16 cellular contexts compared by ENCODE assay signal in the genomic region with DNA sequence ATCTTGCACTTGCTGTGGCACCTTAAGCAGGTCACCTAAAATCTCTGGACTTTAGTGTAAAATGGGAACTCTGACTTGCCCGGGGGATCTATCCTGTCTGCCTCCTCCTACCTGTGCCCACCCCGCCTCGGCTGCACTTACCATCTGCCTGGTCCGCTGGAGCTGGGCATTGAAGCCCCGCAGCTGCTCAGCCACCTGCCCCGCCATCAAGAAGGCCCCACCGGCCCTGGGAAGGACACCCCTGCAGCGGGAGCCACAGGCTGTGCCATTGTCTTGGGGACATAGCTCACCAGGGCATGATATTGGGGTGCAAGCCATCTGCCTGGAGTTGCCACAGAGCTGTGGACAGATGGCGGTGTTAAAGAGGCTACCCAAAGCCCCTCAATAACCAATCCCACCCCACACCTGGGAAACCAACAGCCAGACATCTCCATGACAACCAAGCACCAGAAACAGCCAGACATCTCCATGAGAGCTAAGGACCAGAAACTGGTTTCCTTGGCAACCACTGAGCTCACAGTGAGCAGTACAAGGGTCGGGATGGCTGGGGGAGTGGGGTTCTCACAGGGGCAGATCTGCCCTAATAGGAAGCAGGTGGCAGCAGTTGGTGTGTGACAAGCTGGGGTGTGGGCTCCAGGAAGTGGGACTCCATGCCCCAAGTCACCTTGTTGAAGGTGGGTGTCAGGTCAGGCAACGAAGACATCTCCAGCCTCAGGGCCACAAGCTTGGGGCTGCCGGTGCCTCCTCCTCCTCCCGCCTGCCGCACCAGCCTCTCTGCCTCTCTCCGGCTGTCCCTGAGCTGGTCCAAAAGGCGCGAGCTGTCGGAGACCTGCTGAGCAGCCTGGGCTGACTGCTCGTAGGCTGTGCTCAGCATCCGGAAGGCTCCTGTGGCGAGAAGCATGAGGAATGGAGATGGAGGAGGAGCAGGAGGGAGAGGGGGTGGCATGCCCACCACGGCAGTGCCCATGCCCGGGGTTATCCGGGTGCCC. TPM values are rescaled to one million over a fixed set of nuclear protein-coding genes. Genes with fewer than 3 reads are reported as not detected.
DNase-seq lines count a peak whose midpoint lies in the region; ATAC-seq and TF ChIP-seq lines count a peak whose summit lies in the region.
"Had no signal": no experiment of that assay in that cellular context is flagged by ENCODE, and none has a peak within 500 bp of the region (broad histone marks: within the 10 kb centered on the region; RNA-seq: fewer than 3 reads in every experiment).

No MANE protein-coding gene starts in this region.

- no peaks in the 10 kb centered on the region for H3K27me3 Mint-ChIP-seq in Caco-2 (ENCODE audit: insufficient read depth, unreplicated experiment)
- peaks cover 2% of the 10 kb centered on the region for H3K27me3 Mint-ChIP-seq in brain

- no peaks in the 10 kb centered on the region for H3F3A ChIP-seq in neural cell (ENCODE audit: insufficient read depth, low read length, poor library complexity, severe bottlenecking)

- no peak overlapping the region for H3K4me3 ChIP-seq in Caco-2 (ENCODE audit: low read depth, low read length)
- H3K4me3 ChIP-seq in neural cell (ENCODE audit: low read length), result peak overlapping the region; percentile 43

- POLR2A ChIA-PET in Caco-2 (lab: Charles Lee), result interaction anchor here (0.6 kb wide), 1 partner anchor 20 kb away, joined by 5 read pairs; no protein-coding TSS in a partner anchor

- peaks cover 19% of the 10 kb centered on the region for H3K36me3 ChIP-seq in Caco-2 (ENCODE audit: control insufficient read depth, insufficient read depth, low read length)
- H3K36me3 ChIP-seq in neural cell (ENCODE audit: insufficient read depth, low read length), result no peaks in the 10 kb centered on the region

- H4K20me1 ChIP-seq in neural cell (ENCODE audit: insufficient read depth), result no peaks in the 10 kb centered on the region

- H3K27ac ChIP-seq in neural cell (ENCODE audit: low read length), result peak overlapping the region; percentile 75

- H2AFZ ChIP-seq in neural cell (ENCODE audit: low read depth, low read length), result peak overlapping the region; percentile 38

- no peaks in the 10 kb centered on the region for H3K79me2 ChIP-seq in neural cell (replicated peaks; ENCODE audit: insufficient read depth, low read length)

- H3K9ac ChIP-seq in neural cell (ENCODE audit: low read length), result peak overlapping the region; percentile 50

- intact Hi-C loops in Caco-2 (cut with micrococcal nuclease; ENCODE audit: unreplicated experiment), result no loop called here

- H3K27ac Mint-ChIP-seq in Caco-2 (ENCODE audit: unreplicated experiment) (no peak overlapping the region), brain (peak overlapping the region in 4 of 5 experiments; percentile 9 to 92 (median 39))

- H3K27me3 ChIP-seq in Caco-2 (replicated peaks; ENCODE audit: control insufficient read depth, insufficient read depth, low read length) (no peaks in the 10 kb centered on the region), neural cell (ENCODE audit: insufficient read depth, low read depth, low read length) (no peaks in the 10 kb centered on the region)

- H3K9me3 ChIP-seq in Caco-2, result no peaks in the 10 kb centered on the region
- no peaks in the 10 kb centered on the region for H3K9me3 ChIP-seq in neural cell (ENCODE audit: low read length)

- TSS peak; percentile 23 for BruUV-seq in Caco-2 (replicated peaks; lab: Mats Ljungman, UMichigan)

- no peaks in the 10 kb centered on the region for H3K4me1 ChIP-seq in Caco-2

- H3K36me3 Mint-ChIP-seq in Caco-2 (ENCODE audit: insufficient read depth, unreplicated experiment) (peaks cover 87% of the 10 kb centered on the region), brain (no peaks in the 10 kb centered on the region)

- peak; percentile 51 for TF ChIP-seq EP300 in neural cell (conservative IDR thresholded peaks at IDR 0.05; ENCODE audit: poor library complexity, severe bottlenecking)

- peak overlapping the region; percentile 31 for H3K4me2 ChIP-seq in neural cell (ENCODE audit: low read length)

- no peak for TF ChIP-seq RAD21 in neural cell (conservative IDR thresholded peaks at IDR 0.05)

- H3K9me2 ChIP-seq in neural cell (ENCODE audit: insufficient read depth, low read length), result no peaks in the 10 kb centered on the region

- TF ChIP-seq CTCF in Caco-2 (IDR thresholded peaks at IDR 0.05; ENCODE audit: insufficient read depth in 1 of 2, low read depth in 1 of 2, low read length in 1 of 2, severe bottlenecking in 1 of 2, unreplicated experiment in 1 of 2) (no peak), brain (conservative IDR thresholded peaks at IDR 0.05) (no peak), neural cell (IDR thresholded peaks at IDR 0.05; ENCODE audit: poor library complexity, severe bottlenecking) (no peak)

- ATAC-seq in GM18870 (IDR thresholded peaks at IDR 0.05; ENCODE audit: unreplicated experiment), result no peak
- ATAC-seq: Panc1 had no signal

- H3K9me3 Mint-ChIP-seq in Caco-2 (ENCODE audit: unreplicated experiment) (no peaks in the 10 kb centered on the region), brain (no peaks in the 10 kb centered on the region)

- H3K4me3 Mint-ChIP-seq in Caco-2 (ENCODE audit: unreplicated experiment) (no peak overlapping the region), brain (no peak overlapping the region)

- CTCF ChIA-PET in Caco-2 (lab: Charles Lee), result interaction anchor here (0.6 kb wide), 1 partner anchor 184 kb away, joined by 3 read pairs; no protein-coding TSS in a partner anchor

- H3K4me1 Mint-ChIP-seq in Caco-2 (ENCODE audit: low read depth, unreplicated experiment) (no peaks in the 10 kb centered on the region), brain (peaks cover 98% of the 10 kb centered on the region)

- DNase-seq in NCI-H1105 treated with DMSO at 0.1 percent for 48 hours (lab: John Stamatoyannopoulos, UW), result peak; percentile 12
- no peak for DNase-seq in NCI-H1105 (lab: John Stamatoyannopoulos, UW)
- no peak for DNase-seq in Caco-2
- no peak for DNase-seq in activated effector memory CD4-positive, alpha-beta T cell treated with anti-CD3 and anti-CD28 coated beads, Interleukin-2, amount 50 U/mL, for 16 hours
- DNase-seq in stimulated activated CD4-positive, alpha-beta T cell treated with anti-CD3 and anti-CD28 coated beads, Interleukin-4, amount 100 ng/mL, for 4 hours, result no peak
- DNase-seq: GOT3, KG1, NCI-H1092, NCI-H1930, NCI-H82, SHP77 treated with DMSO at 0.1 percent for 48 hours had no signal

TF ChIP-seq in neural cell, 6 proteins besides CTCF, POLR2A, EP300 and RAD21:
- TF ChIP-seq EZH2 (IDR thresholded peaks at IDR 0.05; ENCODE audit: borderline replicate concordance, insufficient read depth, low read length, poor library complexity, severe bottlenecking), result no peak
- TF ChIP-seq POLR2AphosphoS5 (IDR thresholded peaks at IDR 0.05), result peak; percentile 60
- peak; percentile 24 for TF ChIP-seq SMC3 (conservative IDR thresholded peaks at IDR 0.05; ENCODE audit: poor library complexity)
- peak; percentile 23 for TF ChIP-seq MXI1 (conservative IDR thresholded peaks at IDR 0.05; ENCODE audit: poor library complexity, severe bottlenecking)
- TF ChIP-seq, protein P1, sequence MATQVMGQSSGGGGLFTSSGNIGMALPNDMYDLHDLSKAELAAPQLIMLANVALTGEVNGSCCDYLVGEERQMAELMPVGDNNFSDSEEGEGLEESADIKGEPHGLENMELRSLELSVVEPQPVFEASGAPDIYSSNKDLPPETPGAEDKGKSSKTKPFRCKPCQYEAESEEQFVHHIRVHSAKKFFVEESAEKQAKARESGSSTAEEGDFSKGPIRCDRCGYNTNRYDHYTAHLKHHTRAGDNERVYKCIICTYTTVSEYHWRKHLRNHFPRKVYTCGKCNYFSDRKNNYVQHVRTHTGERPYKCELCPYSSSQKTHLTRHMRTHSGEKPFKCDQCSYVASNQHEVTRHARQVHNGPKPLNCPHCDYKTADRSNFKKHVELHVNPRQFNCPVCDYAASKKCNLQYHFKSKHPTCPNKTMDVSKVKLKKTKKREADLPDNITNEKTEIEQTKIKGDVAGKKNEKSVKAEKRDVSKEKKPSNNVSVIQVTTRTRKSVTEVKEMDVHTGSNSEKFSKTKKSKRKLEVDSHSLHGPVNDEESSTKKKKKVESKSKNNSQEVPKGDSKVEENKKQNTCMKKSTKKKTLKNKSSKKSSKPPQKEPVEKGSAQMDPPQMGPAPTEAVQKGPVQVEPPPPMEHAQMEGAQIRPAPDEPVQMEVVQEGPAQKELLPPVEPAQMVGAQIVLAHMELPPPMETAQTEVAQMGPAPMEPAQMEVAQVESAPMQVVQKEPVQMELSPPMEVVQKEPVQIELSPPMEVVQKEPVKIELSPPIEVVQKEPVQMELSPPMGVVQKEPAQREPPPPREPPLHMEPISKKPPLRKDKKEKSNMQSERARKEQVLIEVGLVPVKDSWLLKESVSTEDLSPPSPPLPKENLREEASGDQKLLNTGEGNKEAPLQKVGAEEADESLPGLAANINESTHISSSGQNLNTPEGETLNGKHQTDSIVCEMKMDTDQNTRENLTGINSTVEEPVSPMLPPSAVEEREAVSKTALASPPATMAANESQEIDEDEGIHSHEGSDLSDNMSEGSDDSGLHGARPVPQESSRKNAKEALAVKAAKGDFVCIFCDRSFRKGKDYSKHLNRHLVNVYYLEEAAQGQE (IDR thresholded peaks at IDR 0.05; ENCODE audit: borderline replicate concordance), result no peak
- TF ChIP-seq TAF1 (IDR thresholded peaks at IDR 0.05; ENCODE audit: low read depth), result no peak

RNA-seq across cellular contexts. Expression of gene LAMB3, which starts 29.1 kb away (rescaled TPM):
- 112 and 125 TPM in 2 replicates for total RNA-seq in Caco-2 (2022)
- polyA plus RNA-seq in brain (ENCODE audit: insufficient read depth, low read depth, low replicate concordance), result 1.7 TPM
- 4.6 and 5.8 TPM in 2 replicates for polyA plus RNA-seq in neural cell
- 2.5 and 4.1 TPM in 2 replicates for polyA minus RNA-seq in neural cell

RNA-seq across cellular contexts. Expression of gene CAMK1G, which starts 39.6 kb away (rescaled TPM):
- not detected in 2 replicates for total RNA-seq in Caco-2 (2022)
- 16.7 TPM for polyA plus RNA-seq in brain (ENCODE audit: insufficient read depth, low read depth, low replicate concordance)
- 3.0 and 6.1 TPM in 2 replicates for polyA plus RNA-seq in neural cell
- polyA minus RNA-seq in neural cell, result 6.6 and 8.0 TPM in 2 replicates
- total RNA-seq: A172 had no signal

RNA-seq across cellular contexts. Expression of gene G0S2, which starts 52.1 kb away (rescaled TPM):
- 40.4 and 45.7 TPM in 2 replicates for total RNA-seq in Caco-2 (2022)
- polyA plus RNA-seq in brain (ENCODE audit: insufficient read depth, low read depth, low replicate concordance) (3.5 TPM), neural cell (0.33 TPM in 1 of 2 replicates, not detected in the other)
- polyA minus RNA-seq in neural cell, result 0.81 TPM in 1 of 2 replicates, not detected in the other
- total RNA-seq: A172 had no signal
